ENCODE assay signal across 8 cellular contexts in genomic region chr5:69166686-69167487, GRCh38.
DNase-seq lines count a peak whose midpoint lies in the region; ATAC-seq lines count a peak whose summit lies in the region.

TSS of gene CCNB1 (plus strand) at chr5:69167150. CDS start at chr5:69167263, 113 bp downstream.

- peak within 1 kb of the TSS; percentile 89 for H3K4me3 Mint-ChIP-seq in central memory CD8-positive, alpha-beta T cell

- no peaks in the 10 kb centered on the region for H3K9me3 Mint-ChIP-seq in central memory CD8-positive, alpha-beta T cell

- no peaks in the 10 kb centered on the region for H3K27me3 Mint-ChIP-seq in central memory CD8-positive, alpha-beta T cell

- H3K27ac Mint-ChIP-seq in central memory CD8-positive, alpha-beta T cell (ENCODE audit: low read depth): peak within 1 kb of the TSS; percentile 77

- ATAC-seq in GM19043 (IDR thresholded peaks at IDR 0.05; ENCODE audit: low read depth, unreplicated experiment): peak; percentile 98
- peak; percentile 99 for ATAC-seq in HG03354 (IDR thresholded peaks at IDR 0.05; ENCODE audit: poor library complexity, severe bottlenecking, unreplicated experiment)
- ATAC-seq in central memory CD8-positive, alpha-beta T cell (replicated peaks; ENCODE audit: extremely low read depth, poor library complexity, severe bottlenecking): peak; percentile 100

- DNase-seq in AG20443 (ENCODE audit: low spot score) (peak; percentile 100), NCI-H446 (lab: John Stamatoyannopoulos, UW) (peak; percentile 94 to 98), iris pigment epithelial cell (ENCODE audit: low read depth) (peak; percentile 98)
- peak; percentile 91 to 95 (median 93) for DNase-seq in activated CD4-positive, CD25-positive, alpha-beta regulatory T cell (lab: John Stamatoyannopoulos, UW)
- peak; percentile 92 to 95 for DNase-seq in central memory CD8-positive, alpha-beta T cell (ENCODE audit: low spot score in 2 of 2)
- peak; percentile 96 to 98 for DNase-seq in stimulated activated CD4-positive, alpha-beta T cell treated with anti-CD3 and anti-CD28 coated beads, Interleukin-12 subunit alpha, Interleukin-12 subunit beta, amount 100 ng/mL, for 24 hours (ENCODE audit: low read depth in 2 of 2)

- peaks cover 6% of the 10 kb centered on the region for H3K36me3 Mint-ChIP-seq in central memory CD8-positive, alpha-beta T cell (ENCODE audit: insufficient read depth)

- peaks cover 20% of the 10 kb centered on the region for H3K4me1 Mint-ChIP-seq in central memory CD8-positive, alpha-beta T cell

Comparison
In these comparisons a context has a peak if more than half of its experiments do, and no peak if none do; other contexts are left out.
1. Peak in every context shown above with its lines: DNase-seq and ATAC-seq.